Comparison of ENCODE assay signal across 8 cellular contexts in genomic region chr1:81549588-81550127, GRCh38.
DNase-seq lines count a peak whose midpoint lies in the region; ATAC-seq and TF ChIP-seq lines count a peak whose summit lies in the region.

No MANE protein-coding gene starts in this region.

- H3K27ac Mint-ChIP-seq in endodermal cell = no peak overlapping the region
- H3K27ac Mint-ChIP-seq in neural progenitor cell = no peak overlapping the region

- H3K9me3 Mint-ChIP-seq in endodermal cell (no peaks in the 10 kb centered on the region), neural progenitor cell (peaks cover 2% of the 10 kb centered on the region)

- H3K36me3 Mint-ChIP-seq in endodermal cell (ENCODE audit: low read depth) (no peaks in the 10 kb centered on the region), neural progenitor cell (peaks cover 4% of the 10 kb centered on the region)

- H3K4me3 Mint-ChIP-seq in endodermal cell (no peak overlapping the region), neural progenitor cell (no peak overlapping the region)

- H3K4me1 Mint-ChIP-seq in endodermal cell = peaks cover 58% of the 10 kb centered on the region
- peaks cover 32% of the 10 kb centered on the region for H3K4me1 Mint-ChIP-seq in neural progenitor cell

- H3K79me2 ChIP-seq in neural progenitor cell (ENCODE audit: low read depth) = no peaks in the 10 kb centered on the region

- H3F3A ChIP-seq in neural progenitor cell (ENCODE audit: low read depth) = peaks cover 37% of the 10 kb centered on the region

- no peak overlapping the region for H3K4me2 ChIP-seq in neural progenitor cell

- WGBS in endodermal cell (ENCODE audit: insufficient coverage in 1 of 2, insufficient read length in 1 of 2), 2 experiments = 26% methylated on average over 1 of the region's 1 CpG; no CpG with 5 or more reads in 1 of the 2 experiments

- ATAC-seq in GM19372 (IDR thresholded peaks at IDR 0.05; ENCODE audit: low read depth, unreplicated experiment) = peak; percentile 65
- ATAC-seq in HG03159 (IDR thresholded peaks at IDR 0.05; ENCODE audit: unreplicated experiment) = peak; percentile 50

- H3K9ac ChIP-seq in endodermal cell (ENCODE audit: extremely low read depth, low read length, poor library complexity, severe bottlenecking) (no peak overlapping the region), neural progenitor cell (no peak overlapping the region)

- TF ChIP-seq POLR2A in Peyer's patch (IDR thresholded peaks at IDR 0.05) = no peak

- peak; percentile 48 for TF ChIP-seq CTCF in BE2C (IDR thresholded peaks at IDR 0.05; ENCODE audit: low read depth, low read length)
- peak; percentile 81 for TF ChIP-seq CTCF in endodermal cell (conservative IDR thresholded peaks at IDR 0.05)
- peak; percentile 65 for TF ChIP-seq CTCF in neural progenitor cell (IDR thresholded peaks at IDR 0.05)
- peak in 3 of 6 experiments; percentile 18 to 32 (median 23) for TF ChIP-seq CTCF in Peyer's patch (IDR thresholded peaks at IDR 0.05)

- H3K4me1 ChIP-seq in BE2C (no peaks in the 10 kb centered on the region), endodermal cell (ENCODE audit: control insufficient read depth, insufficient read depth, low read length) (peaks cover 5% of the 10 kb centered on the region), neural progenitor cell (peaks cover 34% of the 10 kb centered on the region), Peyer's patch (no peaks in the 10 kb centered on the region)

- H2AFZ ChIP-seq in neural progenitor cell (replicated peaks) = no peak overlapping the region

- no peak overlapping the region for H3K27ac ChIP-seq in endodermal cell (ENCODE audit: low read depth, low read length)
- H3K27ac ChIP-seq in neural progenitor cell = no peak overlapping the region
- no peak overlapping the region for H3K27ac ChIP-seq in Peyer's patch

- DNase-seq in BE2C (no peak), NCI-H460 (ENCODE audit: extremely low read depth, low read depth) (peak; percentile 38), endodermal cell (no peak), neural progenitor cell (ENCODE audit: low spot score) (peak; percentile 52), Peyer's patch (no peak)
- DNase-seq in stimulated activated naive CD4-positive, alpha-beta T cell (lab: John Stamatoyannopoulos, UW) = no peak

- H3K9me3 ChIP-seq in BE2C (no peaks in the 10 kb centered on the region), endodermal cell (ENCODE audit: control insufficient read depth, low read length) (no peaks in the 10 kb centered on the region), neural progenitor cell (ENCODE audit: low read depth) (no peaks in the 10 kb centered on the region), Peyer's patch (no peaks in the 10 kb centered on the region)

- H4K20me1 ChIP-seq in neural progenitor cell (ENCODE audit: low read depth) = no peaks in the 10 kb centered on the region

- H3K27me3 ChIP-seq in BE2C (no peaks in the 10 kb centered on the region), endodermal cell (ENCODE audit: control insufficient read depth, insufficient read depth, low read length, poor library complexity, severe bottlenecking) (no peaks in the 10 kb centered on the region), neural progenitor cell (no peaks in the 10 kb centered on the region), Peyer's patch (no peaks in the 10 kb centered on the region)

- H3K36me3 ChIP-seq in BE2C (no peaks in the 10 kb centered on the region), endodermal cell (ENCODE audit: control insufficient read depth, insufficient read depth, low read length) (no peaks in the 10 kb centered on the region), neural progenitor cell (no peaks in the 10 kb centered on the region), Peyer's patch (no peaks in the 10 kb centered on the region)

- H3K4me3 ChIP-seq in BE2C (ENCODE audit: low read depth, low read length) = no peak overlapping the region
- no peak overlapping the region for H3K4me3 ChIP-seq in endodermal cell (ENCODE audit: low read length)
- no peak overlapping the region for H3K4me3 ChIP-seq in neural progenitor cell
- H3K4me3 ChIP-seq in Peyer's patch = no peak overlapping the region

- H3K27me3 Mint-ChIP-seq in endodermal cell (ENCODE audit: insufficient read depth) = peaks cover 3% of the 10 kb centered on the region
- H3K27me3 Mint-ChIP-seq in neural progenitor cell (ENCODE audit: insufficient read depth, low read depth) = peaks cover 4% of the 10 kb centered on the region

Comparison
In these comparisons a context has a peak if more than half of its experiments do, and no peak if none do; other contexts are left out.
1. DNase-seq: peak in NCI-H460 (single experiment) and neural progenitor cell (single experiment); none in BE2C (single experiment), endodermal cell (single experiment), Peyer's patch (0 of 3) and stimulated activated naive CD4-positive, alpha-beta T cell (0 of 6).